In genomic region chr6:17962436-17963031, GRCh38 we compare ENCODE assay signal across 1 cellular context.
A peak's percentile ranks its signal among the peaks of the same experiment; 100 is the strongest.
TF ChIP-seq lines count a peak whose summit lies in the region.

No MANE protein-coding gene starts in this region.

TF ChIP-seq in K562, 482 proteins besides CTCF, POLR2A, EP300 and RAD21 (continued from another document and continues in another):
- peak in 1 of 2 experiments; percentile 85; a peak in 1 of 4 replicates for TF ChIP-seq ZNF639 (CRISPR knock-in tag; conservative IDR thresholded peaks at IDR 0.05 in 1 of 2, IDR thresholded peaks at IDR 0.05 in 1 of 2)
- no peak for TF ChIP-seq ZZZ3 (IDR thresholded peaks at IDR 0.05)
- TF ChIP-seq ZNF274 (IDR thresholded peaks at IDR 0.05; ENCODE audit: borderline replicate concordance, low read depth, low read length), result peak; percentile 85
- TF ChIP-seq SMARCA4 (IDR thresholded peaks at IDR 0.05), result peak; percentile 98
- TF ChIP-seq ZBTB1 (CRISPR knock-in tag; IDR thresholded peaks at IDR 0.05; ENCODE audit: borderline replicate concordance, low read depth), result peak; percentile 51; the same call in 1 of the 2 replicates
- TF ChIP-seq CBFA2T3 (IDR thresholded peaks at IDR 0.05), result peak; percentile 99
- TF ChIP-seq ELK3 (CRISPR knock-in tag; IDR thresholded peaks at IDR 0.05), result no peak
- TF ChIP-seq, protein P1, sequence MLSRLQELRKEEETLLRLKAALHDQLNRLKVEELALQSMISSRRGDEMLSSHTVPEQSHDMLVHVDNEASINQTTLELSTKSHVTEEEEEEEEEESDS (CRISPR knock-in tag; IDR thresholded peaks at IDR 0.05), result no peak
- peak; percentile 97 for TF ChIP-seq CBFA2T2 (conservative IDR thresholded peaks at IDR 0.05)
- peak; percentile 55; the same call in 1 of the 2 replicates for TF ChIP-seq JUN (IDR thresholded peaks at IDR 0.05; ENCODE audit: borderline replicate concordance, low read depth, low read length)
- TF ChIP-seq JUN (CRISPR knock-in tag; IDR thresholded peaks at IDR 0.05; ENCODE audit: borderline replicate concordance), result no peak
- TF ChIP-seq ZBTB9 (CRISPR knock-in tag; IDR thresholded peaks at IDR 0.05), result peak; percentile 69; the same call in 1 of the 2 replicates
- no peak for TF ChIP-seq ZSCAN32 (CRISPR knock-in tag; IDR thresholded peaks at IDR 0.05)
- no peak for TF ChIP-seq TSC22D4 (tag; IDR thresholded peaks at IDR 0.05)
- no peak for TF ChIP-seq HMGXB4 (CRISPR knock-in tag; IDR thresholded peaks at IDR 0.05)
- TF ChIP-seq ZNF592 (IDR thresholded peaks at IDR 0.05), result peak; percentile 64; the same call in 1 of the 2 replicates
- peak; percentile 76 for TF ChIP-seq ZNF197 (CRISPR knock-in tag; IDR thresholded peaks at IDR 0.05; ENCODE audit: low read depth)
- TF ChIP-seq NFE2 (IDR thresholded peaks at IDR 0.05; ENCODE audit: low read depth), result peak; percentile 81
- peak; percentile 93 to 95 for TF ChIP-seq FOXK2 (conservative IDR thresholded peaks at IDR 0.05 in 1 of 2, IDR thresholded peaks at IDR 0.05 in 1 of 2; ENCODE audit: low read depth in 2 of 2)
- no peak for TF ChIP-seq RBM34 (IDR thresholded peaks at IDR 0.05; ENCODE audit: borderline replicate concordance, insufficient read depth, low read length)
- TF ChIP-seq CLOCK (CRISPR knock-in tag; IDR thresholded peaks at IDR 0.05; ENCODE audit: borderline replicate concordance), result no peak
- TF ChIP-seq, protein P2, sequence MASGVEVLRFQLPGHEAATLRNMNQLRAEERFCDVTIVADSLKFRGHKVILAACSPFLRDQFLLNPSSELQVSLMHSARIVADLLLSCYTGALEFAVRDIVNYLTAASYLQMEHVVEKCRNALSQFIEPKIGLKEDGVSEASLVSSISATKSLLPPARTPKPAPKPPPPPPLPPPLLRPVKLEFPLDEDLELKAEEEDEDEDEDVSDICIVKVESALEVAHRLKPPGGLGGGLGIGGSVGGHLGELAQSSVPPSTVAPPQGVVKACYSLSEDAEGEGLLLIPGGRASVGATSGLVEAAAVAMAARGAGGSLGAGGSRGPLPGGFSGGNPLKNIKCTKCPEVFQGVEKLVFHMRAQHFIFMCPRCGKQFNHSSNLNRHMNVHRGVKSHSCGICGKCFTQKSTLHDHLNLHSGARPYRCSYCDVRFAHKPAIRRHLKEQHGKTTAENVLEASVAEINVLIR (CRISPR knock-in tag; IDR thresholded peaks at IDR 0.05), result no peak
- peak; percentile 98 for TF ChIP-seq ETS1 (conservative IDR thresholded peaks at IDR 0.05; ENCODE audit: control insufficient read depth, low read depth, low read length)
- no peak for TF ChIP-seq ASH1L (IDR thresholded peaks at IDR 0.05; ENCODE audit: borderline replicate concordance, low read depth, partially characterized antibody)
- TF ChIP-seq ARHGAP35 (IDR thresholded peaks at IDR 0.05; ENCODE audit: partially characterized antibody), result no peak
- TF ChIP-seq, protein P3, sequence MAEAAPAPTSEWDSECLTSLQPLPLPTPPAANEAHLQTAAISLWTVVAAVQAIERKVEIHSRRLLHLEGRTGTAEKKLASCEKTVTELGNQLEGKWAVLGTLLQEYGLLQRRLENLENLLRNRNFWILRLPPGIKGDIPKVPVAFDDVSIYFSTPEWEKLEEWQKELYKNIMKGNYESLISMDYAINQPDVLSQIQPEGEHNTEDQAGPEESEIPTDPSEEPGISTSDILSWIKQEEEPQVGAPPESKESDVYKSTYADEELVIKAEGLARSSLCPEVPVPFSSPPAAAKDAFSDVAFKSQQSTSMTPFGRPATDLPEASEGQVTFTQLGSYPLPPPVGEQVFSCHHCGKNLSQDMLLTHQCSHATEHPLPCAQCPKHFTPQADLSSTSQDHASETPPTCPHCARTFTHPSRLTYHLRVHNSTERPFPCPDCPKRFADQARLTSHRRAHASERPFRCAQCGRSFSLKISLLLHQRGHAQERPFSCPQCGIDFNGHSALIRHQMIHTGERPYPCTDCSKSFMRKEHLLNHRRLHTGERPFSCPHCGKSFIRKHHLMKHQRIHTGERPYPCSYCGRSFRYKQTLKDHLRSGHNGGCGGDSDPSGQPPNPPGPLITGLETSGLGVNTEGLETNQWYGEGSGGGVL (CRISPR knock-in tag; IDR thresholded peaks at IDR 0.05), result no peak
- peak; percentile 52 to 66 for TF ChIP-seq NRF1 (conservative IDR thresholded peaks at IDR 0.05 in 1 of 2, IDR thresholded peaks at IDR 0.05 in 1 of 2)
- TF ChIP-seq FUS (optimal IDR thresholded peaks at IDR 0.05; ENCODE audit: low read depth, low read length), result no peak
- TF ChIP-seq TAF9B (IDR thresholded peaks at IDR 0.05; ENCODE audit: partially characterized antibody), result peak; percentile 100
- peak; percentile 91 for TF ChIP-seq MBD2 (IDR thresholded peaks at IDR 0.05; ENCODE audit: borderline replicate concordance, low read depth)
- TF ChIP-seq, protein P4, sequence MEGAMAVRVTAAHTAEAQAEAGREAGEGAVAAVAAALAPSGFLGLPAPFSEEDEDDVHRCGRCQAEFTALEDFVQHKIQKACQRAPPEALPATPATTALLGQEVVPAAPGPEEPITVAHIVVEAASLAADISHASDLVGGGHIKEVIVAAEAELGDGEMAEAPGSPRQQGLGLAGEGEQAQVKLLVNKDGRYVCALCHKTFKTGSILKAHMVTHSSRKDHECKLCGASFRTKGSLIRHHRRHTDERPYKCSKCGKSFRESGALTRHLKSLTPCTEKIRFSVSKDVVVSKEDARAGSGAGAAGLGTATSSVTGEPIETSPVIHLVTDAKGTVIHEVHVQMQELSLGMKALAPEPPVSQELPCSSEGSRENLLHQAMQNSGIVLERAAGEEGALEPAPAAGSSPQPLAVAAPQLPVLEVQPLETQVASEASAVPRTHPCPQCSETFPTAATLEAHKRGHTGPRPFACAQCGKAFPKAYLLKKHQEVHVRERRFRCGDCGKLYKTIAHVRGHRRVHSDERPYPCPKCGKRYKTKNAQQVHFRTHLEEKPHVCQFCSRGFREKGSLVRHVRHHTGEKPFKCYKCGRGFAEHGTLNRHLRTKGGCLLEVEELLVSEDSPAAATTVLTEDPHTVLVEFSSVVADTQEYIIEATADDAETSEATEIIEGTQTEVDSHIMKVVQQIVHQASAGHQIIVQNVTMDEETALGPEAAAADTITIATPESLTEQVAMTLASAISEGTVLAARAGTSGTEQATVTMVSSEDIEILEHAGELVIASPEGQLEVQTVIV (CRISPR knock-in tag; IDR thresholded peaks at IDR 0.05; ENCODE audit: borderline replicate concordance), result no peak
- TF ChIP-seq THRB (CRISPR knock-in tag; conservative IDR thresholded peaks at IDR 0.05), result peak; percentile 42; the same call in 1 of the 2 replicates
- peak; percentile 88 for TF ChIP-seq SAP30 (IDR thresholded peaks at IDR 0.05; ENCODE audit: borderline replicate concordance, insufficient read depth, low read depth, low read length, poor library complexity, severe bottlenecking)
- no peak for TF ChIP-seq HIVEP1 (CRISPR knock-in tag; IDR thresholded peaks at IDR 0.05)
- no peak for TF ChIP-seq CBX2 (IDR thresholded peaks at IDR 0.05; ENCODE audit: insufficient read depth, low read length, poor library complexity, severe bottlenecking)
- TF ChIP-seq PML (IDR thresholded peaks at IDR 0.05; ENCODE audit: low read length), result peak; percentile 96
